Comparison of ENCODE assay signal across 25 cellular contexts in genomic region chr3:192364296-192364695, GRCh38.
"Had no signal": no experiment of that assay in that cellular context is flagged by ENCODE, and none has a peak within 500 bp of the region (broad histone marks: within the 10 kb centered on the region; RNA-seq: fewer than 3 reads in every experiment).

No MANE protein-coding gene starts in this region.

- ATAC-seq: activated CD8-positive, alpha-beta memory T cell treated with anti-CD3 and anti-CD28 coated beads, Interleukin-2, amount 10 ng/mL, durations not matched to agents 7 days and 5 days; activated naive CD4-positive, alpha-beta T cell treated with anti-CD3 and anti-CD28 coated beads, Interleukin-2, amount 50 U/mL, for 72 hours; PC-3; SK-N-SH treated with all-trans-retinoic acid at 6 μM for 48 hours; T-helper 17 cell had no signal

- H3K4me3 ChIP-seq: SJSA1 had no signal

- H3K9me3 ChIP-seq: SJSA1 had no signal

- DNase-seq: activated B cell treated with CpG ODN at 0.5 μM for 24 hours; activated CD4-positive, alpha-beta T cell treated with anti-CD3 and anti-CD28 coated beads for 1 hour; activated CD4-positive, alpha-beta T cell treated with anti-CD3 and anti-CD28 coated beads, Interleukin-2, amount 10 ng/mL, durations not matched to agents 24 days and 14 days; activated CD4-positive, alpha-beta T cell treated with anti-CD3 and anti-CD28 coated beads, Interleukin-2, amount 50 U/mL, for 48 hours; activated CD8-positive, alpha-beta memory T cell treated with anti-CD3 and anti-CD28 coated beads, Interleukin-2, amount 10 ng/mL, durations not matched to agents 7 days and 5 days; activated effector memory CD4-positive, alpha-beta T cell treated with Interleukin-2 at 50 U/mL for 16 hours; activated naive CD4-positive, alpha-beta T cell treated with Interleukin-2 at 50 U/mL for 16 hours; activated T-cell treated with anti-CD3 and anti-CD28 coated beads, Interleukin-2, amount 50 U/mL, for 24 hours; amygdala; MM.1S; NCI-H2029 treated with DMSO at 0.1 percent for 48 hours; NCI-H2227 treated with DMSO at 0.1 percent for 48 hours; NCI-H510A; NCI-H526 treated with DMSO at 0.1 percent for 48 hours; PC-3; SHP77; T-helper 17 cell; T-helper 9 cell had no signal

- H3K4me1 ChIP-seq: SJSA1 had no signal

- H3K36me3 ChIP-seq: SJSA1 had no signal

- FAIRE-seq: astrocyte, colon, RCC 7860, TTC549 had no signal

- H3K27me3 ChIP-seq: SJSA1 had no signal

- H3K27ac ChIP-seq: SJSA1 had no signal
